ENCODE assay signal across 21 cellular contexts in genomic region chr2:71492112-71492511, GRCh38. TPM values are rescaled to one million over a fixed set of nuclear protein-coding genes. Genes with fewer than 3 reads are reported as not detected.
DNase-seq lines count a peak whose midpoint lies in the region; ATAC-seq and TF ChIP-seq lines count a peak whose summit lies in the region.
"Had no signal": no experiment of that assay in that cellular context is flagged by ENCODE, and none has a peak within 500 bp of the region (broad histone marks: within the 10 kb centered on the region; RNA-seq: fewer than 3 reads in every experiment).

No MANE protein-coding gene starts in this region.

- peak in 3 of 4 donors; percentile 54 to 85 (median 83) for TF ChIP-seq EP300 in upper lobe of left lung (IDR thresholded peaks at IDR 0.05)

- H3K27me3 ChIP-seq in upper lobe of left lung = no peaks in the 10 kb centered on the region
- H3K27me3 ChIP-seq: brain microvascular endothelial cell, thyroid gland had no signal

- no peak for TF ChIP-seq CTCF in cardiac fibroblast (IDR thresholded peaks at IDR 0.05; ENCODE audit: low read depth, low read length)
- TF ChIP-seq CTCF in upper lobe of left lung (IDR thresholded peaks at IDR 0.05) = no peak

- DNase-seq in cardiac fibroblast (ENCODE audit: low read depth in 2 of 2) (peak; percentile 41 to 74), cardiac septum (ENCODE audit: low spot score) (peak; percentile 67), myocyte (ENCODE audit: low read depth) (peak; percentile 62), upper lobe of left lung (no peak), LoVo (ENCODE audit: low spot score) (no peak), NCI-H2171 (lab: John Stamatoyannopoulos, UW) (no peak)
- no peak for DNase-seq in stimulated activated CD4-positive, alpha-beta T cell treated with anti-CD3 and anti-CD28 coated beads, Interleukin-2, amount 100 ng/mL, for 24 hours
- DNase-seq: activated CD4-positive, alpha-beta T cell treated with anti-CD3 and anti-CD28 coated beads for 36 hours; activated naive CD8-positive, alpha-beta T cell treated with anti-CD3 and anti-CD28 coated beads, Interleukin-2, amount 10 ng/mL, durations not matched to agents 7 days and 5 days; AML-193; brain microvascular endothelial cell; COR-L47; head of caudate nucleus; KBM-7; midbrain; NCI-H2081; NCI-H510A treated with DMSO at 0.1 percent for 48 hours; SW 1271 had no signal

- no peaks in the 10 kb centered on the region for H3K9me3 ChIP-seq in upper lobe of left lung
- H3K9me3 ChIP-seq: thyroid gland had no signal

- no peak for TF ChIP-seq POLR2A in upper lobe of left lung (IDR thresholded peaks at IDR 0.05)

- H3K27ac ChIP-seq in upper lobe of left lung = peak overlapping the region; percentile 6 to 72 (median 37)
- H3K27ac ChIP-seq: brain microvascular endothelial cell, thyroid gland had no signal

- 65 to 69% methylated on average over 6 of the region's 6 CpGs for WGBS in upper lobe of left lung, 2 donors

- intact Hi-C loops in cardiac septum (cut with DNase I) = no loop called here

- peaks cover 0 to 4% (median 0%) of the 10 kb centered on the region in 4 donors for H3K4me1 ChIP-seq in upper lobe of left lung

- no peaks in the 10 kb centered on the region for H3K36me3 ChIP-seq in upper lobe of left lung
- H3K36me3 ChIP-seq: brain microvascular endothelial cell, thyroid gland had no signal

- ATAC-seq in upper lobe of left lung (ENCODE audit: low FRiP score in 2 of 2) = peak in 1 of 2 donors; percentile 73
- ATAC-seq: activated CD4-positive, alpha-beta T cell treated with anti-CD3 and anti-CD28 coated beads for 36 hours; stimulated activated effector memory CD8-positive, alpha-beta T cell treated with anti-CD3 and anti-CD28 coated beads, Interleukin-12 subunit alpha, Interleukin-12 subunit beta, amount 100 ng/mL, for 72 hours had no signal

- H3K4me3 ChIP-seq in cardiac fibroblast (replicated peaks in 1 of 2; ENCODE audit: low read depth in 2 of 2, low read length in 2 of 2) (no peak overlapping the region), upper lobe of left lung (no peak overlapping the region)
- H3K4me3 ChIP-seq: thyroid gland had no signal

RNA-seq across cellular contexts. Expression of gene DYSF, which starts 38.8 kb away (rescaled TPM):
- total RNA-seq in cardiac septum = 82.8 TPM
- 114 and 149 TPM in 2 replicates for total RNA-seq in myocyte
- 176 TPM for polyA plus RNA-seq in myocyte (2012)
- total RNA-seq in upper lobe of left lung = 10 to 100 TPM; 17.5 to 72.7 (median 42.7) TPM
- total RNA-seq: activated T-helper 1 cell treated with anti-CD3 and anti-CD28 coated beads, Interleukin-12 subunit alpha, Interleukin-12 subunit beta, Interleukin-2, Interleukin-4 antibody, amounts not matched to agents 30 ng/mL and 10 ng/mL and 1 ng/mL, durations not matched to agents 14 hours and 24 hours and 36 hours had no signal

Comparison
In these comparisons a context has a peak if more than half of its experiments do, and no peak if none do; other contexts are left out.
1. DNase-seq: peak in cardiac fibroblast (2 of 2), cardiac septum (single experiment) and myocyte (single experiment); none in upper lobe of left lung (0 of 2), LoVo (single experiment), NCI-H2171 (single experiment) and stimulated activated CD4-positive, alpha-beta T cell treated with anti-CD3 and anti-CD28 coated beads, Interleukin-2, amount 100 ng/mL, for 24 hours (0 of 2).